In the genomic region with DNA sequence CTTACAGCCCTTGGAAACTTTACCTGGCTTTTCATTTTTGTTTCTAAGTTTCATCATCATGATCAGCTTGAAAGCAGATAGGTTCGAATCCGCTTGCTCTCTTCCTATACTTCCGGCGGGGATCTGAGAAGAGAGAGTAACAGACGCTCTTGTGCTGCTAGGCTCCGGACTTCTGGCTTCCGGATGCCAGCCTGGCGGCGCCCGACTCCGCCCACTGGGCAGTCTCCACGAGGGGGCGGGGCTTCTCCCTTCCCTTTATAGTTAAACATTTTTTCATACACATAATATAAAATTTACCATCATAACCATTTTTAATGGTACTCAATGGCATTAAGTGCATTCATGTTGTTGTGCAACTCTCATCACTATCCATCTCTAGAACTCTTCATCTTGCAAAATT, we compare ENCODE assay signal across 9 cellular contexts.
"Had no signal": no experiment of that assay in that cellular context is flagged by ENCODE, and none has a peak within 500 bp of the region (broad histone marks: within the 10 kb centered on the region; RNA-seq: fewer than 3 reads in every experiment).

No MANE protein-coding gene starts in this region.

- H3K4me3 ChIP-seq: GM23248, GM23338, HAP-1 had no signal

- H3K9me3 Mint-ChIP-seq: H9, HFFc6 had no signal

- H3K27ac Mint-ChIP-seq: GM23338, HFFc6 had no signal

- H3K27ac ChIP-seq: GM23248 had no signal

- H3K9me3 ChIP-seq: HAP-1 had no signal

- ATAC-seq: GM23338, HCT116 had no signal

- DNase-seq: GM23248, GOT3, H7, H9, HCEC 1CT, HFFc6 had no signal

- H3K4me3 Mint-ChIP-seq: GM23338, H9, HFFc6 had no signal
